In the genomic region with DNA sequence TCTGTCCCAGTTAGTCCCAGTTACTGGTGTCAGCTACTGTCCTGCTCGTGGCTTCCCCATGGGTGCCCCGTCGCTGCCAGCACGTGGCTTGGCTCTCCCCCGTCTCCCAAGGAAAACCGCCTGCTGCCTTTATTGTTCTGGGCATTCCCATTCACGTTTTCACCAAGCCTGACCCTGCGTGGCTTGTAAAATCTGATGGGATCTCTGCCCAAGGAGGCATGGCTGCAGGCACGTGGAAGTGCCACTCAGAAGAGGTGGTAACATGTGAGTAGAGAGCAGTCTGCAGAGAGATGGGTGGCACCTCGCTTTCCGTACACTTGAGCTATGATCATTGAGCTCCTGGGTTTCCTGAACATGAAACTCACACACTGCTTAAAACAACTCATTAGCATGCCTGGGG, we compare ENCODE assay signal across 17 cellular contexts.
"Had no signal": no experiment of that assay in that cellular context is flagged by ENCODE, and none has a peak within 500 bp of the region (broad histone marks: within the 10 kb centered on the region; RNA-seq: fewer than 3 reads in every experiment).

No MANE protein-coding gene starts in this region.

- ATAC-seq: activated CD4-positive, alpha-beta T cell treated with anti-CD3 and anti-CD28 coated beads for 36 hours; activated CD8-positive, alpha-beta memory T cell treated with anti-CD3 and anti-CD28 coated beads, Interleukin-2, amount 10 ng/mL, durations not matched to agents 7 days and 5 days; activated CD8-positive, alpha-beta T cell treated with anti-CD3 and anti-CD28 coated beads, Interleukin-2, amount 10 ng/mL, durations not matched to agents 7 days and 5 days; activated naive CD8-positive, alpha-beta T cell treated with anti-CD3 and anti-CD28 coated beads, Interleukin-2, amount 50 U/mL, for 24 hours; natural killer cell had no signal

- H3K4me3 ChIP-seq: breast epithelium, sigmoid colon, smooth muscle cell, upper lobe of left lung had no signal

- DNase-seq: activated CD4-positive, alpha-beta T cell treated with anti-CD3 and anti-CD28 coated beads for 36 hours; activated CD4-positive, CD25-positive, alpha-beta regulatory T cell; activated CD8-positive, alpha-beta memory T cell treated with anti-CD3 and anti-CD28 coated beads, Interleukin-2, amount 10 ng/mL, durations not matched to agents 7 days and 5 days; activated CD8-positive, alpha-beta T cell treated with anti-CD3 and anti-CD28 coated beads, Interleukin-2, amount 10 ng/mL, durations not matched to agents 7 days and 5 days; activated naive CD8-positive, alpha-beta T cell treated with anti-CD3 and anti-CD28 coated beads, Interleukin-2, amount 50 U/mL, for 24 hours; activated T-cell treated with anti-CD3 and anti-CD28 coated beads, Interleukin-2, amount 50 U/mL, for 48 hours; effector memory CD4-positive, alpha-beta T cell; mammary epithelial cell; natural killer cell; retina; sigmoid colon; stimulated activated CD4-positive, alpha-beta T cell treated with anti-CD3 and anti-CD28 coated beads, Interleukin-1b, Interleukin-23, amount 100 ng/mL, for 48 hours; stimulated activated naive CD4-positive, alpha-beta T cell; T-helper 1 cell had no signal
